In the genomic region with DNA sequence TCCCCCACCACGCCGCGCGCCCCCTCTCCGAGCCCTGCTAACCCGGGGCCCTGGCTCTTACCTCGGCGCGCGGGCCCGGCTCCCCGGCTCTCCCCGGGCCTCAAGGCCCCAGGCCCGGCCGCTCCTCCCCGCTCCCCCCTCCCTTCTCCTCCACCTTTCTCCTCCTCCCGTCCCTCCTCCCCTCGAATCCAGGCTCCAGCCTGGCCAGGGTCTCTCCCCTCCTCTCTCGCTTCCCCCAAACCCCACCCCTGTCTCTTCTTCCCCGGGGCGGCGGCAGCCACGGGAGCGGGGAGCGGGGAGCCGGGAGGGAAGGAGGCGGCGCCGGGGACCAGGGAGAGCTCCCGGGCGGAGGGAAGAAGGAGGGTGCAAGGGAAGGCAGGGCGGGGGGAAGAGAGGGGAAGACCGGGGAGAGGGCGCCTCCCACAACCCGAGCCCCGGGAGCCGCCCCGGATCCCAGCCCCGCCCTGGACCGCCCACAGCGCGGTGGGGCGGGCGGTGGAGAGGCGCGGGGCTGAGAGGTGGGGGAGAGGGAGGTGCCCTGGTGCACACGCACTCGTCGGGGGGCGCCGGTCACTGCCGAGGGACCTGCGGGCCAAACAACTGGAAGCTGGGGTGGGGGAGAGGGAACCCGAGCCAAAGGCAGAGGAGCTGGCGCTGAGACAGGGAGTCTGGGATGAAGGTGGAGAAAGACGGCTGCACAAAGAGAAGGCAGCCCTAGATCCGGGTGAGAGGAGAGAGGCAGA, we compare ENCODE assay signal across 7 cellular contexts. TPM values are rescaled to one million over a fixed set of nuclear protein-coding genes. Genes with fewer than 3 reads are reported as not detected.
DNase-seq lines count a peak whose midpoint lies in the region; ATAC-seq and TF ChIP-seq lines count a peak whose summit lies in the region.

A gene (minus strand): TSS at position 395 of the 743 bp plus-strand sequence. CDS start 798 bp downstream, outside the sequence.

- H3K9me3 ChIP-seq in left lung, result no peaks in the 10 kb centered on the region

- peak within 1 kb of the TSS; percentile 64 to 72 for H3K4me3 ChIP-seq in left lung

- intact Hi-C loops in left lung (cut with DNase I), result no loop called here

- no peaks in the 10 kb centered on the region for H3K36me3 ChIP-seq in left lung

- DNase-seq in NCI-H526 (lab: John Stamatoyannopoulos, UW) (peak; percentile 73 to 88), dedifferentiated amniotic fluid mesenchymal stem cell (ENCODE audit: extremely low spot score) (peak; percentile 81), left lung (peak; percentile 90 to 96)
- peak; percentile 28 to 57 for DNase-seq in activated CD4-positive, alpha-beta T cell treated with anti-CD3 and anti-CD28 coated beads, Interleukin-2, amount 50 U/mL, for 24 hours (ENCODE audit: low read depth in 1 of 2, low spot score in 1 of 2)
- peak; percentile 57 for DNase-seq in stimulated activated CD4-positive, alpha-beta T cell treated with anti-CD3 and anti-CD28 coated beads, Interleukin-2, amount 100 ng/mL, for 4 hours (ENCODE audit: low read depth)

- no peak for TF ChIP-seq CTCF in left lung (IDR thresholded peaks at IDR 0.05)

- ATAC-seq in GM18868 (IDR thresholded peaks at IDR 0.05; ENCODE audit: unreplicated experiment), result peak; percentile 77
- ATAC-seq in HG03342 (IDR thresholded peaks at IDR 0.05; ENCODE audit: unreplicated experiment), result peak; percentile 68
- ATAC-seq in left lung, result peak; percentile 95

- H3K27ac ChIP-seq in left lung, result peak within 1 kb of the TSS; percentile 6 to 55

- peaks cover 6 to 35% of the 10 kb centered on the region in 2 donors for H3K4me1 ChIP-seq in left lung

- H3K27me3 ChIP-seq in left lung, result peaks cover 0 to 20% of the 10 kb centered on the region in 2 donors

RNA-seq across cellular contexts. Expression of the gene that starts here (rescaled TPM):
- 10 to 100 TPM; 25.0 to 32.0 TPM for total RNA-seq in left lung

Comparison
In these comparisons a context has a peak if more than half of its experiments do, and no peak if none do; other contexts are left out.
1. Peak in every context shown above with its lines: DNase-seq, ATAC-seq, H3K4me3 ChIP-seq and H3K27ac ChIP-seq.
2. DNase-seq: peak in every context shown above with its lines; median percentile 93 in left lung; 81 in dedifferentiated amniotic fluid mesenchymal stem cell; 80 in NCI-H526; 57 in stimulated activated CD4-positive, alpha-beta T cell treated with anti-CD3 and anti-CD28 coated beads, Interleukin-2, amount 100 ng/mL, for 4 hours; 42 in activated CD4-positive, alpha-beta T cell treated with anti-CD3 and anti-CD28 coated beads, Interleukin-2, amount 50 U/mL, for 24 hours.